In the genomic region with DNA sequence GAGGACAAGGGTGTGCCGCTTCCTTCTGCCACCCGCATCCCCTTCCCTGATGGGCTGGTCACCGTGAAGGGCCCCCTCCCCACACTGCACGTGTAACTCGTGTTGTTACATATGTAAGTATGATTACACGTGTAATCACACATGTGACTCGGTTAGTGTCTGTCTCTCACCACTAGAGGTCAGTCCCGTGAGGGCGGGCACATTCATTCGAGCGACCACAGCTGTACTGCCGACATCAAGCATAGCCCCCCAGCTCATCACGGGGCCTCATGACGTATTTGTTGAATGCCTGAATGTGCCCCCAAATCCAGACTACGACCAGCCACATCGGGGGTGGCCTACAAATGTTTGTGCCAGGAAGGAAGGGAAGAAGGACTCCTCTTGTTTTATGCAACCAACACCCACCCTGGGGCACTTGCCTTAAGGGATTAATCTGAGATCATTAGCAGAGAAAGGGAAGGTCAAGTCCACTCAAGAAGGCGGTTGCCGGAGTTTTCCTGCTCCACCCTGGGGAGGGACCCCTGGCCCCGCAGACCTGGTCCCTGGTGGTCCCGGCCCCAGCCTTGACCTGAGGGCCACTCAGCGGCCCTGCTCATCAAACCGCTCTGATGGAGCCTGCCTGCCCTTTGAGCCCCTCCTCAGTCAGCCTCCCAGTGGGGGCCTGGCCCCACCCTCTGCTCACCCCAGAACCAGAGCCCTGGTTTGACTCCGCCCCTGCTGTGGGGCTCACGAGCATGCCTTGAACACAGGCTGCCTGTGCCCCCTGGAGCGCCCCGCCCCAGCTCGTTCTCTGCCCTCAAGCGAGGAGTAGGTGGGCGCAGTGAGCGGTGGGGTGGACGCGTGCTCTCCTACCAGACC, we compare ENCODE assay signal across 8 cellular contexts. TPM values are rescaled to one million over a fixed set of nuclear protein-coding genes. Genes with fewer than 3 reads are reported as not detected.
DNase-seq lines count a peak whose midpoint lies in the region; ATAC-seq, FAIRE-seq and TF ChIP-seq lines count a peak whose summit lies in the region.

No MANE protein-coding gene starts in this region.

- DNase-seq in A673 (ENCODE audit: low spot score) = peak; percentile 72
- peak; percentile 50 for DNase-seq in GM18507 (ENCODE audit: extremely low spot score, insufficient read length, low read depth)
- DNase-seq in NOMO-1 treated with dmso at 0.1 percent for 144 hours (lab: John Stamatoyannopoulos, UW; ENCODE audit: unreplicated experiment) = peak; percentile 43
- peak; percentile 28 for DNase-seq in activated gamma-delta T cell treated with anti-CD3 and anti-CD28 coated beads, Interleukin-2, amount 50 U/mL, for 16 hours (ENCODE audit: low read depth)
- DNase-seq in right cardiac atrium = peak in 2 of 3 donors; percentile 39 to 77
- DNase-seq in stimulated activated CD4-positive, alpha-beta T cell treated with anti-CD3 and anti-CD28 coated beads, Interleukin-2, amount 100 ng/mL, for 48 hours = peak; percentile 30 to 39
- DNase-seq in NCI-H187 (lab: John Stamatoyannopoulos, UW) = no peak

- CTCF ChIA-PET in A673 (lab: Charles Lee) = interaction anchor here (0.5 to 1.4 kb wide), 5 partner anchors 51 to 1290 kb away, joined by 3 to 15 read pairs (median 5); no protein-coding TSS in a partner anchor

- POLR2A ChIA-PET in A673 (lab: Charles Lee; ENCODE audit: low non-redundant PET) = no interaction called here

- H3K9me3 ChIP-seq in A673 (ENCODE audit: low read depth, low read length, poor library complexity, severe bottlenecking) (no peaks in the 10 kb centered on the region), right cardiac atrium (ENCODE audit: control insufficient read depth, low read length) (no peaks in the 10 kb centered on the region)

- H3K27ac ChIP-seq in A673 (ENCODE audit: low read depth, low read length, poor library complexity, severe bottlenecking) (no peak overlapping the region), right cardiac atrium (ENCODE audit: low read length) (no peak overlapping the region)

- no peaks in the 10 kb centered on the region for H3K4me1 ChIP-seq in A673 (ENCODE audit: insufficient read depth, low read length, poor library complexity, severe bottlenecking)
- no peaks in the 10 kb centered on the region for H3K4me1 ChIP-seq in right cardiac atrium (ENCODE audit: control insufficient read depth, insufficient read depth, low read length)

- TF ChIP-seq CTCF in A673 (conservative IDR thresholded peaks at IDR 0.05; ENCODE audit: low read depth, low read length) = peak; percentile 87

- H3K27me3 ChIP-seq in A673 (replicated peaks; ENCODE audit: insufficient read depth, low read depth, low read length, poor library complexity) (no peaks in the 10 kb centered on the region), right cardiac atrium (ENCODE audit: control insufficient read depth, insufficient read depth) (no peaks in the 10 kb centered on the region)

- WGBS in right cardiac atrium = 63% methylated on average over 32 of the region's 32 CpGs

- H3K36me3 ChIP-seq in A673 (ENCODE audit: insufficient read depth, low read length, poor library complexity, severe bottlenecking) = no peaks in the 10 kb centered on the region

- H3K4me3 ChIP-seq in A673 (ENCODE audit: low read depth, low read length, poor library complexity, severe bottlenecking) (no peak overlapping the region), right cardiac atrium (ENCODE audit: low read length) (no peak overlapping the region)

- BruUV-seq in A673 (replicated peaks; lab: Mats Ljungman, UMichigan) = no TSS peak

- intact Hi-C loops in A673 (cut with micrococcal nuclease; ENCODE audit: unreplicated experiment) = no loop called here
- intact Hi-C loops in right cardiac atrium (cut with DNase I) = loop anchor here in 3 of 4 donors (5.0 to 10.0 kb wide), 3 partner anchors 51 to 1089 kb away; partner anchors contain the start of gene RGMA (in 1 of the 3)

- ATAC-seq in HG03025 (IDR thresholded peaks at IDR 0.05; ENCODE audit: low FRiP score, unreplicated experiment) (peak; percentile 72), right cardiac atrium (peak; percentile 10 to 22)

- peak; percentile 52 for FAIRE-seq in GM18507 (lab: Jason Lieb, UNC)

RNA-seq across cellular contexts. Expression of gene RGMA, which starts 52.8 kb away (rescaled TPM):
- total RNA-seq in A673 (2021) (5.0 and 8.3 TPM in 2 replicates), right cardiac atrium (10 to 100 TPM in 3 of 4 donors, 1 to 10 TPM in 1; 9.2 to 16.4 (median 12.8) TPM)
- polyA plus RNA-seq in right cardiac atrium = 10.8 TPM

Comparison
In these comparisons a context has a peak if more than half of its experiments do, and no peak if none do; other contexts are left out.
1. DNase-seq: peak in A673 (single experiment), GM18507 (single experiment), NOMO-1 treated with dmso at 0.1 percent for 144 hours (single experiment), activated gamma-delta T cell treated with anti-CD3 and anti-CD28 coated beads, Interleukin-2, amount 50 U/mL, for 16 hours (single experiment), right cardiac atrium (2 of 3) and stimulated activated CD4-positive, alpha-beta T cell treated with anti-CD3 and anti-CD28 coated beads, Interleukin-2, amount 100 ng/mL, for 48 hours (2 of 2); none in NCI-H187 (0 of 2).